ENCODE assay signal across 15 cellular contexts in the genomic region with DNA sequence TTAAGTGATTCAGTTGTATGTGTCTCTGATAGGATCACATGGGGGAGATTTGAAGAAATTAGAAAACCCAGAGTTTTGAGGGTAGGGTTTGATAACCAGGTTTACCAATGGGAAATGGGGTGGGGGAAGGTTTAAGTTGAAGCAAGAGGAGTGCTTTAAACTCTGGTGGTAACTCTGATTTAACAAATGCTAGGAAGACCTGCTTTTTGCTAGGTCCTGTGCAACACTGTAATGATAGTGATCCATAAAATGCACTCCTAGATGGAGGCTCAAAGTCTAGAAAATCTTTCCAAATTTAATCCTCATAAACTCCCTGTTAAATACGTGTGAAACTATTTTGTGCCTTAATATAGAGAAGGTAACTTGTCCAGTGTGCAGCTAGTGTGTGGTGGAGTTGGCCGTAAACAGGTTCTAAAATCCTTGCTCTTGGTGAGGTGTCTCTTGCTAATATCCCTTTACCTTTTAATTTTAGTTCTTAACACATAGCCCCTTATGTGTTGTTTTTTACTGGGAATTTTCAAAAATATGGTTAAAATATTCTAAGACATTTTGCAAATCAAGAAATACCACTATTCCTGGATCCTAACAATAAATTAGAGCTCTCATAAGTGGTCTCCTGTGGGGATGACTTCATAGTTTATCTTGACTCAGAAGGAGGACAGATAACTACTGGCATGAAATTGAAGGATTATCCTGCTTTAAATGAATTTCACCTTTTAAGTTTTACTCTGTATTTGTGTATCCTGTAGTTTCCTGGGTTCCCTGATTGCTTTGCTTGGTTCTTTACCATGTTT. TPM values are rescaled to one million over a fixed set of nuclear protein-coding genes. Genes with fewer than 3 reads are reported as not detected.
DNase-seq lines count a peak whose midpoint lies in the region; ATAC-seq, FAIRE-seq and TF ChIP-seq lines count a peak whose summit lies in the region.
"Had no signal": no experiment of that assay in that cellular context is flagged by ENCODE, and none has a peak within 500 bp of the region (broad histone marks: within the 10 kb centered on the region; RNA-seq: fewer than 3 reads in every experiment).

No MANE protein-coding gene starts in this region.

- H3F3A ChIP-seq in SK-N-SH (replicated peaks; ENCODE audit: insufficient read depth), result peaks cover 18% of the 10 kb centered on the region
- H3F3A ChIP-seq in neural progenitor cell (ENCODE audit: low read depth), result peaks cover 25% of the 10 kb centered on the region

- no peak overlapping the region for H2AFZ ChIP-seq in SK-N-SH (ENCODE audit: low read depth)
- H2AFZ ChIP-seq in K562 (ENCODE audit: low read depth, low read length), result no peak overlapping the region
- no peak overlapping the region for H2AFZ ChIP-seq in neural progenitor cell (replicated peaks)

- WGBS in SK-N-SH (ENCODE audit: low lambda C conversion rate), result 80% methylated on average over 2 of the region's 2 CpGs
- WGBS in K562 (ENCODE audit: insufficient coverage, low coverage, missing lambda C conversion rate), result 63% methylated on average over 2 of the region's 2 CpGs
- 61 to 67% methylated on average over 1 to 2 of the region's 2 CpGs for WGBS in transverse colon (ENCODE audit: low coverage in 1 of 2), 2 donors

- H3K4me3 ChIP-seq in SK-N-SH (ENCODE audit: low read depth in 2 of 2, low read length in 1 of 2) (no peak overlapping the region), K562 (peak overlapping the region; percentile 82; the same call in 1 of the 2 replicates), neural progenitor cell (peak overlapping the region; percentile 87), transverse colon (no peak overlapping the region)
- H3K4me3 ChIP-seq: skin epidermis had no signal

- no peaks in the 10 kb centered on the region for H3K9me3 ChIP-seq in SK-N-SH
- H3K9me3 ChIP-seq in K562 (replicated peaks; ENCODE audit: control insufficient read depth, insufficient read depth, low read depth, low read length), result no peaks in the 10 kb centered on the region
- H3K9me3 ChIP-seq in neural progenitor cell (ENCODE audit: low read depth), result no peaks in the 10 kb centered on the region
- no peaks in the 10 kb centered on the region for H3K9me3 ChIP-seq in transverse colon

- CTCF ChIA-PET in SK-N-SH (lab: Yijun Ruan, JAX) (no interaction called here), K562 (lab: Yijun Ruan, JAX; ENCODE audit: low intra/inter-chr PET ratio) (no interaction called here)

- H3K4me3 Mint-ChIP-seq in IgD-negative memory B cell (peak overlapping the region in 1 of 4 donors; percentile 30), neural progenitor cell (no peak overlapping the region)

- BruUV-seq in K562 (replicated peaks; lab: Mats Ljungman, UMichigan), result no TSS peak

- H3K27me3 Mint-ChIP-seq in IgD-negative memory B cell (peaks cover 2% of the 10 kb centered on the region), neural progenitor cell (ENCODE audit: insufficient read depth, low read depth) (peaks cover 4% of the 10 kb centered on the region)

- no peak for FAIRE-seq in K562 (lab: Jason Lieb, UNC)
- FAIRE-seq: bronchial epithelial cell, endometrium had no signal

- H3K4me2 ChIP-seq in SK-N-SH (peak overlapping the region; percentile 87; the same call in 1 of the 2 replicates), K562 (ENCODE audit: insufficient read depth, low read length) (no peak overlapping the region), neural progenitor cell (no peak overlapping the region)

- intact Hi-C loops in K562 (cut with micrococcal nuclease) (no loop called here), transverse colon (cut with DNase I; ENCODE audit: low total_unique reads) (no loop called here), posterior cingulate gyrus (cut with DNase I) (no loop called here)

- H3K4me1 ChIP-seq in SK-N-SH (ENCODE audit: control insufficient read depth in 1 of 2, insufficient read depth in 2 of 2, low read depth in 1 of 2, low read length in 1 of 2) (peaks cover 12 to 23% of the 10 kb centered on the region in 2 experiments; a peak in 3 of 4 replicates), K562 (replicated peaks in 1 of 2; ENCODE audit: control insufficient read depth in 2 of 2, insufficient read depth in 2 of 2, low read length in 2 of 2) (peaks cover 13 to 22% of the 10 kb centered on the region in 2 experiments; a peak in 4 of 5 replicates), neural progenitor cell (peaks cover 18% of the 10 kb centered on the region), transverse colon (peaks cover 0 to 35% (median 14%) of the 10 kb centered on the region in 4 donors)

- H4K20me1 ChIP-seq in SK-N-SH (ENCODE audit: insufficient read depth) (peaks cover 48% of the 10 kb centered on the region), K562 (replicated peaks; ENCODE audit: control insufficient read depth, insufficient read depth, low read length) (peaks cover 28% of the 10 kb centered on the region), neural progenitor cell (ENCODE audit: low read depth) (peaks cover 58% of the 10 kb centered on the region)

- H3K36me3 ChIP-seq in SK-N-SH (replicated peaks in 1 of 2; ENCODE audit: control insufficient read depth in 1 of 2, insufficient read depth in 2 of 2, low read length in 1 of 2) (peaks cover 59 to 63% of the 10 kb centered on the region in 2 experiments), K562 (ENCODE audit: control insufficient read depth, insufficient read depth, low read length) (peaks cover 88% of the 10 kb centered on the region), neural progenitor cell (peaks cover 32% of the 10 kb centered on the region), transverse colon (peaks cover 0 to 60% (median 24%) of the 10 kb centered on the region in 4 donors)

- H3K36me3 Mint-ChIP-seq in IgD-negative memory B cell (peaks cover 3% of the 10 kb centered on the region), neural progenitor cell (peaks cover 34% of the 10 kb centered on the region)

- H3K9ac ChIP-seq in SK-N-SH (peak overlapping the region; percentile 7; the same call in 1 of the 2 replicates), K562 (ENCODE audit: insufficient read depth in 1 of 2, low read depth in 2 of 2, low read length in 2 of 2) (peak overlapping the region in 1 of 2 experiments; percentile 33; a peak in 1 of 4 replicates), neural progenitor cell (peak overlapping the region; percentile 43)

- no peaks in the 10 kb centered on the region for H3K9me3 Mint-ChIP-seq in IgD-negative memory B cell
- no peaks in the 10 kb centered on the region for H3K9me3 Mint-ChIP-seq in neural progenitor cell

- no peak overlapping the region for H3K27ac ChIP-seq in SK-N-SH (ENCODE audit: low read depth in 2 of 2, low read length in 1 of 2)
- H3K27ac ChIP-seq in K562 (ENCODE audit: extremely low read depth, low read depth, low read length), result 0 out of 3 replicates have a peak overlapping the region, but pooled peaks have one; percentile 2
- no peak overlapping the region for H3K27ac ChIP-seq in neural progenitor cell
- H3K27ac ChIP-seq in transverse colon, result no peak overlapping the region
- H3K27ac ChIP-seq: 22Rv1, skin epidermis had no signal

- peaks cover 17 to 34% (median 21%) of the 10 kb centered on the region in 3 donors for H3K4me1 Mint-ChIP-seq in IgD-negative memory B cell
- H3K4me1 Mint-ChIP-seq in neural progenitor cell, result peaks cover 16% of the 10 kb centered on the region

- TF ChIP-seq RAD21 in SK-N-SH (IDR thresholded peaks at IDR 0.05; ENCODE audit: low read length) (no peak), K562 (CRISPR knock-in tag; conservative IDR thresholded peaks at IDR 0.05 in 1 of 2, IDR thresholded peaks at IDR 0.05 in 1 of 2) (no peak)

- ATAC-seq in SK-N-SH treated with all-trans-retinoic acid at 6 μM for 48 hours (no peak), K562 (no peak), HG02885 (IDR thresholded peaks at IDR 0.05; ENCODE audit: poor library complexity, unreplicated experiment) (no peak)

- TF ChIP-seq POLR2A in K562 (conservative IDR thresholded peaks at IDR 0.05) (no peak; the same call in 1 of the 2 replicates), transverse colon (IDR thresholded peaks at IDR 0.05) (no peak)

- no peaks in the 10 kb centered on the region for H3K27me3 ChIP-seq in SK-N-SH (ENCODE audit: insufficient read depth)
- H3K27me3 ChIP-seq in K562 (ENCODE audit: control insufficient read depth in 2 of 2, insufficient read depth in 2 of 2, low read length in 2 of 2), result no peaks in the 10 kb centered on the region
- no peaks in the 10 kb centered on the region for H3K27me3 ChIP-seq in neural progenitor cell
- no peaks in the 10 kb centered on the region for H3K27me3 ChIP-seq in transverse colon

- in situ Hi-C loops in K562 (cut with MboI), result no loop called here
- in situ Hi-C loops in transverse colon (cut with MboI; ENCODE audit: low pct_ligation_motif_present in 1 of 4, low pct_unique_long_range_greater_than_20kb in 1 of 4, low sequenced_read_pairs in 3 of 4), result loop anchor here in 1 of 4 donors (25.0 kb wide), 1 partner anchor 1188 kb away; a partner anchor contains a TSS

- DNase-seq in SK-N-SH, result no peak
- DNase-seq in K562 (ENCODE audit: extremely low read depth in 1 of 4, low spot score in 3 of 4), result no peak
- no peak for DNase-seq in neural progenitor cell (ENCODE audit: low spot score)
- no peak for DNase-seq in transverse colon
- DNase-seq in posterior cingulate gyrus, result no peak
- DNase-seq: activated CD4-positive, CD25-positive, alpha-beta regulatory T cell; activated effector memory CD4-positive, alpha-beta T cell treated with anti-CD3 and anti-CD28 coated beads, Interleukin-2, amount 50 U/mL, for 16 hours; NCI-H226 had no signal

- H3K9me1 ChIP-seq in K562 (ENCODE audit: control insufficient read depth, insufficient read depth, low read length), result no peaks in the 10 kb centered on the region

- TF ChIP-seq EP300 in SK-N-SH (IDR thresholded peaks at IDR 0.05; ENCODE audit: borderline replicate concordance in 1 of 2, low read depth in 1 of 2, low read length in 1 of 2) (no peak), K562 (IDR thresholded peaks at IDR 0.05; ENCODE audit: low read length) (no peak), transverse colon (IDR thresholded peaks at IDR 0.05; ENCODE audit: low read depth) (no peak)

- no peaks in the 10 kb centered on the region for H3K9me2 ChIP-seq in SK-N-SH

- H3K79me2 ChIP-seq in SK-N-SH (ENCODE audit: insufficient read depth) (peaks cover 54% of the 10 kb centered on the region), K562 (ENCODE audit: control insufficient read depth, insufficient read depth, low read length) (peaks cover 74% of the 10 kb centered on the region), neural progenitor cell (ENCODE audit: low read depth) (peaks cover 56% of the 10 kb centered on the region)

- H3K27ac Mint-ChIP-seq in IgD-negative memory B cell (peak overlapping the region; percentile 4 to 53 (median 44)), neural progenitor cell (no peak overlapping the region)

- POLR2A ChIA-PET in SK-N-SH (lab: Yijun Ruan, JAX), result interaction anchor here (1.1 to 1.4 kb wide), 2 partner anchors 26 to 31 kb away, joined by 3 read pairs; a partner anchor contains a TSS
- POLR2A ChIA-PET in K562 (lab: Yijun Ruan, JAX), result interaction anchor here (1.2 to 1.6 kb wide), 2 partner anchors 26 to 32 kb away, joined by 3 to 4 read pairs; a partner anchor contains a TSS

- no peak for TF ChIP-seq CTCF in SK-N-SH (IDR thresholded peaks at IDR 0.05)
- no peak for TF ChIP-seq CTCF in K562 (IDR thresholded peaks at IDR 0.05 in 2 of 3, conservative IDR thresholded peaks at IDR 0.05 in 1 of 3; ENCODE audit: insufficient read depth in 2 of 3, low read depth in 1 of 3, low read length in 3 of 3)
- no peak for TF ChIP-seq CTCF in neural progenitor cell (IDR thresholded peaks at IDR 0.05)
- no peak for TF ChIP-seq CTCF in transverse colon (IDR thresholded peaks at IDR 0.05)

RNA-seq across cellular contexts. Expression of a gene that starts 4.1 kb away (rescaled TPM):
- polyA plus RNA-seq in SK-N-SH (2012; rRNA removed) (2,955 and 5,356 TPM in 2 replicates), IgD-negative memory B cell (4,257 TPM), K562 (2011; rRNA removed) (4,502 and 5,422 TPM in 2 replicates), K562 (2014; fragmentation: Illumina TruSeq; extraction: Trizol) (1,973 and 2,119 TPM in 2 replicates), K562 (2014; fragmentation: Nextera tagmentation; extraction: Ambion mirVana) (1,000 to 10,000 TPM; 3,162 to 4,454 TPM), K562 (2014; rRNA removed) (2,645 and 2,889 TPM in 2 replicates)
- 4,630 and 4,724 TPM in 2 replicates for polyA plus RNA-seq in SK-N-SH (2012; cell fraction: cytosol; rRNA removed)
- 692 and 701 TPM in 2 replicates for polyA plus RNA-seq in SK-N-SH (2012; cell fraction: nucleus; rRNA removed)
- total RNA-seq in K562 (2011; cell fraction: chromatin; rRNA removed; ENCODE audit: low replicate concordance), result 252 and 304 TPM in 2 replicates
- total RNA-seq in K562 (2011; cell fraction: nucleolus; rRNA removed), result 343 and 354 TPM in 2 replicates
- 439 and 698 TPM in 2 replicates for total RNA-seq in K562 (2011; cell fraction: nucleoplasm; rRNA removed)
- total RNA-seq in K562 (2014; rRNA removed) (1,466 and 1,685 TPM in 2 replicates), K562 (2014; rRNA removed; fragmentation: Illumina TruSeq; extraction: Trizol) (2,593 and 2,853 TPM in 2 replicates), K562 (2015; rRNA removed; fragmentation: Illumina TruSeq; extraction: Trizol) (1,586 and 1,727 TPM in 2 replicates), K562 (2021) (1,612 and 1,824 TPM in 2 replicates), neural progenitor cell (ENCODE audit: low replicate concordance) (1,625 and 2,510 TPM in 2 replicates), transverse colon (100 to 1,000 TPM; 232 to 594 (median 443) TPM)
- polyA plus RNA-seq in K562 (2011; cell fraction: cytosol; rRNA removed), result 1,723 and 3,895 TPM in 2 replicates
- 636 and 1,437 TPM in 2 replicates for polyA plus RNA-seq in K562 (2011; cell fraction: nucleus; rRNA removed)
- polyA plus RNA-seq in K562 (2012), result 3,078 and 3,376 TPM in 2 replicates
- 751 and 855 TPM in 2 replicates for polyA minus RNA-seq in K562 (2011; rRNA and poly(A)+ RNA removed)
- 102 and 189 TPM in 2 replicates for polyA minus RNA-seq in K562 (2011; cell fraction: cytosol; rRNA and poly(A)+ RNA removed)
- 118 and 255 TPM in 2 replicates for polyA minus RNA-seq in K562 (2011; cell fraction: nucleus; rRNA and poly(A)+ RNA removed)

RNA-seq across cellular contexts. Expression of a gene that starts 25.9 kb away (rescaled TPM):
- polyA plus RNA-seq in SK-N-SH (2012; rRNA removed) (107 and 134 TPM in 2 replicates), IgD-negative memory B cell (83.0 TPM), K562 (2011; rRNA removed) (225 and 241 TPM in 2 replicates), K562 (2014; fragmentation: Illumina TruSeq; extraction: Trizol) (235 and 258 TPM in 2 replicates), K562 (2014; fragmentation: Nextera tagmentation; extraction: Ambion mirVana) (100 to 1,000 TPM; 851 to 966 TPM), K562 (2014; rRNA removed) (177 and 182 TPM in 2 replicates)
- polyA plus RNA-seq in SK-N-SH (2012; cell fraction: cytosol; rRNA removed), result 154 and 177 TPM in 2 replicates
- polyA plus RNA-seq in SK-N-SH (2012; cell fraction: nucleus; rRNA removed), result 20.1 and 41.9 TPM in 2 replicates
- total RNA-seq in K562 (2011; cell fraction: chromatin; rRNA removed; ENCODE audit: low replicate concordance), result 64.1 and 123 TPM in 2 replicates
- 68.4 and 89.2 TPM in 2 replicates for total RNA-seq in K562 (2011; cell fraction: nucleolus; rRNA removed)
- total RNA-seq in K562 (2011; cell fraction: nucleoplasm; rRNA removed), result 127 and 150 TPM in 2 replicates
- total RNA-seq in K562 (2014; rRNA removed) (93.8 and 112 TPM in 2 replicates), K562 (2014; rRNA removed; fragmentation: Illumina TruSeq; extraction: Trizol) (235 and 252 TPM in 2 replicates), K562 (2015; rRNA removed; fragmentation: Illumina TruSeq; extraction: Trizol) (193 and 210 TPM in 2 replicates), K562 (2021) (143 and 174 TPM in 2 replicates), neural progenitor cell (ENCODE audit: low replicate concordance) (213 and 290 TPM in 2 replicates), transverse colon (10 to 100 TPM; 45.4 to 56.5 (median 51.6) TPM)
- 99.7 and 224 TPM in 2 replicates for polyA plus RNA-seq in K562 (2011; cell fraction: cytosol; rRNA removed)
- 32.2 and 80.8 TPM in 2 replicates for polyA plus RNA-seq in K562 (2011; cell fraction: nucleus; rRNA removed)
- 219 and 283 TPM in 2 replicates for polyA plus RNA-seq in K562 (2012)
- 125 and 140 TPM in 2 replicates for polyA minus RNA-seq in K562 (2011; rRNA and poly(A)+ RNA removed)
- polyA minus RNA-seq in K562 (2011; cell fraction: cytosol; rRNA and poly(A)+ RNA removed), result 50.4 and 56.3 TPM in 2 replicates
- 24.9 and 58.4 TPM in 2 replicates for polyA minus RNA-seq in K562 (2011; cell fraction: nucleus; rRNA and poly(A)+ RNA removed)

Comparison
In these comparisons a context has a peak if more than half of its experiments do, and no peak if none do; other contexts are left out.
1. H3K4me3 ChIP-seq: peak in K562 (single experiment) and neural progenitor cell (single experiment); none in SK-N-SH (0 of 2) and transverse colon (0 of 4).